In the genomic region with DNA sequence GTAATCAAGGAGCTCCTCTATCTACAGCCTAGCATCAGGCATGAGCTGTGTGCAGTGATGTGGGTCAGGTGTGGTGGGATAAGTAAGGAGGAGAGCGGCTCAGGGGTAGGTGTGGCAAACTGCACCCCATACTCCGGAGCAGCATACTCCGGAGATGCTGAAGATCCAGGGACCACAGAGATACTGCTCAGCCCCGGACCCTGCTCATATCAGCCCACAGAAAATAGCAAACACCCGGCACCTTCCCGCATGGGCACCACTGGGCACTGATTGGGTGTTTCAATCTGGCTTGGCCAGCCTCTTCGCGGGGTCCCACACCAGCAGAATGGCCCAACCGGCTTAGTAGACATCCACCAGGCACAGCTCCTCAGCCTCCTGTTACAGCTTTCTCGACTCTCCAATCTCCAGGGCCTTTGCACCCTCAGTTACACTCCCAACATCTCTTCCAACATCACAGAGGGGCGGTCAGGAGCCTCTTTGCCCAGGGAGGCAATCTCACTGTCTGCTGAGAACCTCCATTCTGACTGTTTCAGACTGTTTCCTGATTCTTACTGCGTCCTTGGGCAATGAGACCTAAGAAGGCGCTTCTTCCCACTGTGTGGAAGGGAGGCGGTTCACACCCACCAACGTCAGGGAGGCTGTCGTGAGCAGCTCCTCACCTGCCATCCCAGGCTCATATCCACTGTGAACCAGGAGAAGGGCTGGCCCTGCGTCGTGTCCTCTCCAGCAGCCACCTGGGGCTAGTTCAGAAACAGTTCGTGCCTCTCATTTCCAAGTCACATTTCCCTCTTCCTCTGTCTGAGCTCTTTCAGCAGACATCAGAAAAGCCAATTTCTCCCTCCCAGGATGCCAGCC, we compare ENCODE assay signal across 19 cellular contexts. TPM values are rescaled to one million over a fixed set of nuclear protein-coding genes. Genes with fewer than 3 reads are reported as not detected.
DNase-seq lines count a peak whose midpoint lies in the region; ATAC-seq and TF ChIP-seq lines count a peak whose summit lies in the region.
"Had no signal": no experiment of that assay in that cellular context is flagged by ENCODE, and none has a peak within 500 bp of the region (broad histone marks: within the 10 kb centered on the region; RNA-seq: fewer than 3 reads in every experiment).

No MANE protein-coding gene starts in this region.

- no peaks in the 10 kb centered on the region for H3K9me3 Mint-ChIP-seq in activated naive CD4-positive, alpha-beta T cell treated with anti-CD3 and anti-CD28 coated beads, Interleukin-2, amount 10 ng/mL, durations not matched to agents 7 days and 5 days
- H3K9me3 Mint-ChIP-seq in activated T-helper 17 cell treated with anti-CD3 and anti-CD28 coated beads, Interleukin-2, amount 50 U/mL, for 72 hours = no peaks in the 10 kb centered on the region
- H3K9me3 Mint-ChIP-seq in type B pancreatic cell = no peaks in the 10 kb centered on the region

- no peak overlapping the region for H2BK120ac ChIP-seq in mesendoderm (ENCODE audit: low read depth, low read length)

- no peak overlapping the region for H4K5ac ChIP-seq in mesendoderm (ENCODE audit: low read length)

- H4K8ac ChIP-seq in mesendoderm (ENCODE audit: low read depth, low read length) = no peak overlapping the region

- peaks cover 50% of the 10 kb centered on the region for H3K4me1 Mint-ChIP-seq in activated naive CD4-positive, alpha-beta T cell treated with anti-CD3 and anti-CD28 coated beads, Interleukin-2, amount 10 ng/mL, durations not matched to agents 7 days and 5 days
- peaks cover 34% of the 10 kb centered on the region for H3K4me1 Mint-ChIP-seq in activated T-helper 17 cell treated with anti-CD3 and anti-CD28 coated beads, Interleukin-2, amount 50 U/mL, for 72 hours
- no peaks in the 10 kb centered on the region for H3K4me1 Mint-ChIP-seq in type B pancreatic cell (ENCODE audit: unreplicated experiment)

- H3K4me1 ChIP-seq in mesendoderm (ENCODE audit: control insufficient read depth, low read depth, low read length) = peaks cover 2% of the 10 kb centered on the region

- no peaks in the 10 kb centered on the region for H3K79me1 ChIP-seq in mesendoderm (ENCODE audit: low read length)

- H2BK5ac ChIP-seq in mesendoderm (ENCODE audit: low read length) = no peak overlapping the region

- no peak overlapping the region for H3K4me3 Mint-ChIP-seq in activated naive CD4-positive, alpha-beta T cell treated with anti-CD3 and anti-CD28 coated beads, Interleukin-2, amount 10 ng/mL, durations not matched to agents 7 days and 5 days
- no peak overlapping the region for H3K4me3 Mint-ChIP-seq in activated T-helper 17 cell treated with anti-CD3 and anti-CD28 coated beads, Interleukin-2, amount 50 U/mL, for 72 hours
- no peak overlapping the region for H3K4me3 Mint-ChIP-seq in type B pancreatic cell

- CTCF ChIA-PET in activated naive CD4-positive, alpha-beta T cell treated with anti-CD3 and anti-CD28 coated beads, Interleukin-2, amount 10 ng/mL, durations not matched to agents 7 days and 5 days (lab: Charles Lee) = interaction anchor here (0.8 to 10.8 kb wide), 13 partner anchors 37 to 292 kb away, joined by 3 to 182 read pairs (median 15); partner anchors contain the start of genes CAPN7 and SH3BP5

- H3K4me2 ChIP-seq in mesendoderm (ENCODE audit: low read length) = no peak overlapping the region
- H3K4me2 ChIP-seq: PC-9 had no signal

- peak overlapping the region; percentile 11 for H3K9ac ChIP-seq in mesendoderm (ENCODE audit: low read length)
- H3K9ac ChIP-seq: parathyroid adenoma had no signal

- no peak overlapping the region for H3K18ac ChIP-seq in mesendoderm (ENCODE audit: low read length)

- no peak overlapping the region for H3K56ac ChIP-seq in mesendoderm (ENCODE audit: low read length)

- H3K27me3 ChIP-seq in mesendoderm (ENCODE audit: insufficient read depth, low read length, poor library complexity) = no peaks in the 10 kb centered on the region
- H3K27me3 ChIP-seq: body of pancreas, SJSA1 had no signal

- WGBS in mesendoderm (ENCODE audit: extremely low coverage, insufficient coverage, low lambda C conversion rate) = no CpG with 5 or more reads among the region's 19 CpGs

- H3K36me3 ChIP-seq in mesendoderm (ENCODE audit: control insufficient read depth, insufficient read depth, low read length) = no peaks in the 10 kb centered on the region

- no peak for TF ChIP-seq CTCF in type B pancreatic cell (conservative IDR thresholded peaks at IDR 0.05)

- H3K4me3 ChIP-seq in mesendoderm (ENCODE audit: low read length) = no peak overlapping the region
- H3K4me3 ChIP-seq: body of pancreas, PC-9, SJSA1 had no signal

- H2BK15ac ChIP-seq in mesendoderm (replicated peaks; ENCODE audit: low read depth) = no peak overlapping the region

- no peak for ATAC-seq in activated T-helper 17 cell treated with anti-CD3 and anti-CD28 coated beads, Interleukin-2, amount 50 U/mL, for 72 hours (replicated peaks)
- no peak for ATAC-seq in left lobe of liver
- ATAC-seq: body of pancreas had no signal

- no peak overlapping the region for H3K4ac ChIP-seq in mesendoderm (ENCODE audit: low read depth, low read length)

- H3K23ac ChIP-seq in mesendoderm (ENCODE audit: low read length) = no peak overlapping the region

- H3K79me2 ChIP-seq in mesendoderm (ENCODE audit: control insufficient read depth, insufficient read depth, low read length) = no peaks in the 10 kb centered on the region

- H3K36me3 Mint-ChIP-seq in activated naive CD4-positive, alpha-beta T cell treated with anti-CD3 and anti-CD28 coated beads, Interleukin-2, amount 10 ng/mL, durations not matched to agents 7 days and 5 days = peaks cover 40% of the 10 kb centered on the region
- H3K36me3 Mint-ChIP-seq in activated T-helper 17 cell treated with anti-CD3 and anti-CD28 coated beads, Interleukin-2, amount 50 U/mL, for 72 hours (ENCODE audit: low read depth) = peaks cover 39% of the 10 kb centered on the region
- H3K36me3 Mint-ChIP-seq in type B pancreatic cell = peaks cover 9% of the 10 kb centered on the region

- no peaks in the 10 kb centered on the region for H3K27me3 Mint-ChIP-seq in activated naive CD4-positive, alpha-beta T cell treated with anti-CD3 and anti-CD28 coated beads, Interleukin-2, amount 10 ng/mL, durations not matched to agents 7 days and 5 days
- no peaks in the 10 kb centered on the region for H3K27me3 Mint-ChIP-seq in activated T-helper 17 cell treated with anti-CD3 and anti-CD28 coated beads, Interleukin-2, amount 50 U/mL, for 72 hours
- no peaks in the 10 kb centered on the region for H3K27me3 Mint-ChIP-seq in type B pancreatic cell

- H2AK5ac ChIP-seq in mesendoderm (ENCODE audit: low read length) = no peak overlapping the region

- H3K27ac Mint-ChIP-seq in activated naive CD4-positive, alpha-beta T cell treated with anti-CD3 and anti-CD28 coated beads, Interleukin-2, amount 10 ng/mL, durations not matched to agents 7 days and 5 days = peak overlapping the region; percentile 62
- peak overlapping the region; percentile 80 for H3K27ac Mint-ChIP-seq in activated T-helper 17 cell treated with anti-CD3 and anti-CD28 coated beads, Interleukin-2, amount 50 U/mL, for 72 hours
- H3K27ac Mint-ChIP-seq in type B pancreatic cell = peak overlapping the region; percentile 55

- no peak for DNase-seq in activated naive CD4-positive, alpha-beta T cell treated with anti-CD3 and anti-CD28 coated beads, Interleukin-2, amount 10 ng/mL, durations not matched to agents 7 days and 5 days
- no peak for DNase-seq in activated naive CD4-positive, alpha-beta T cell (lab: John Stamatoyannopoulos, UW)
- DNase-seq in mesendoderm = no peak
- DNase-seq in type B pancreatic cell (ENCODE audit: extremely low spot score, unreplicated experiment) = no peak
- no peak for DNase-seq in COLO829 (ENCODE audit: low spot score)
- no peak for DNase-seq in left lobe of liver (ENCODE audit: low spot score)
- DNase-seq in NCI-H2107 (lab: John Stamatoyannopoulos, UW) = no peak
- DNase-seq: activated CD4-positive, alpha-beta T cell treated with anti-CD3 and anti-CD28 coated beads for 4 hours; body of pancreas; glutamatergic neuron; GOT3; NCI-H1092 treated with DMSO at 0.1 percent for 48 hours; NCI-H526 treated with DMSO at 0.1 percent for 48 hours; PC-9; small intestine; T1000 had no signal

- H3K27ac ChIP-seq in mesendoderm (ENCODE audit: low read depth, low read length) = no peak overlapping the region
- H3K27ac ChIP-seq: body of pancreas, parathyroid adenoma, PC-9, SJSA1 had no signal

RNA-seq across cellular contexts. Expression of gene CAPN7, which starts 59.8 kb away (rescaled TPM):
- total RNA-seq in activated T-helper 17 cell treated with anti-CD3 and anti-CD28 coated beads, Interleukin-2, amount 50 U/mL, for 72 hours = 10 to 100 TPM; 32.3 to 38.9 TPM
- polyA plus RNA-seq in mesendoderm (2013, experiment 1 of 2) = 8.2 TPM
- polyA plus RNA-seq in mesendoderm (2013, experiment 2 of 2) = 8.5 TPM
- total RNA-seq in type B pancreatic cell (ENCODE audit: low replicate concordance) (37.9 and 41.9 TPM in 2 replicates), left lobe of liver (26.8 TPM)
